ENCODE assay signal across 22 cellular contexts in genomic region chr14:105163040-105163742, GRCh38. TPM values are rescaled to one million over a fixed set of nuclear protein-coding genes. Genes with fewer than 3 reads are reported as not detected.
DNase-seq lines count a peak whose midpoint lies in the region; ATAC-seq and TF ChIP-seq lines count a peak whose summit lies in the region.
"Had no signal": no experiment of that assay in that cellular context is flagged by ENCODE, and none has a peak within 500 bp of the region (broad histone marks: within the 10 kb centered on the region; RNA-seq: fewer than 3 reads in every experiment).

No MANE protein-coding gene starts in this region.

- no peak overlapping the region for H2BK20ac ChIP-seq in H9 (ENCODE audit: low read depth, low read length, poor library complexity, severe bottlenecking)

- H4K91ac ChIP-seq in H9 (ENCODE audit: insufficient read length, low read depth, low read length), result peak overlapping the region; percentile 18

- no CpG with 5 or more reads among the region's 18 CpGs for WGBS in H9 (ENCODE audit: extremely low coverage, insufficient read length, low lambda C conversion rate)

- H2BK15ac ChIP-seq in H9 (ENCODE audit: low read depth, low read length), result no peak overlapping the region; the same call in 1 of the 2 replicates

- H3K9me3 ChIP-seq in H9 (ENCODE audit: control insufficient read depth, low read depth, low read length), result no peaks in the 10 kb centered on the region
- H3K9me3 ChIP-seq: SJCRH30, tibial nerve had no signal

- peaks cover 7% of the 10 kb centered on the region; the same call in 1 of the 2 replicates for H3K27me3 ChIP-seq in H9 (ENCODE audit: insufficient read depth, low read length)
- H3K27me3 ChIP-seq: SJCRH30 had no signal

- no peak overlapping the region for H3K4me3 Mint-ChIP-seq in H9
- H3K4me3 Mint-ChIP-seq: activated naive CD8-positive, alpha-beta T cell treated with anti-CD3 and anti-CD28 coated beads, Interleukin-2, amount 10 ng/mL, durations not matched to agents 7 days and 5 days; activated T-helper 17 cell treated with anti-CD3 and anti-CD28 coated beads, Interleukin-2, amount 50 U/mL, for 72 hours; naive thymus-derived CD8-positive, alpha-beta T cell; stimulated activated naive CD8-positive, alpha-beta T cell treated with anti-CD3 and anti-CD28 coated beads, Interleukin-15, amount 100 ng/mL, for 72 hours; T-helper 1 cell treated with Interleukin-12 subunit alpha and Interleukin-12 subunit beta and Interleukin-4 antibody, amounts not matched to agents 30 μg/mL and 1 μg/mL, for 36 hours had no signal

- no peak overlapping the region for H4K5ac ChIP-seq in H9 (ENCODE audit: insufficient read length, low read depth, low read length)

- peak overlapping the region; percentile 74; the same call in 1 of the 2 replicates for H3K14ac ChIP-seq in H9 (ENCODE audit: insufficient read depth, low read length)

- H4K20me1 ChIP-seq in H9 (ENCODE audit: control insufficient read depth, insufficient read depth, insufficient read length), result no peaks in the 10 kb centered on the region

- H3K27ac ChIP-seq in H9 (ENCODE audit: insufficient read length, low read depth, low read length), result no peak overlapping the region
- H3K27ac ChIP-seq: epithelial cell of prostate, SJCRH30, tibial nerve had no signal

- no peaks in the 10 kb centered on the region for H3K79me1 ChIP-seq in H9 (ENCODE audit: insufficient read depth, low read depth, low read length, poor library complexity, severe bottlenecking)

- H3K4me2 ChIP-seq in H9 (ENCODE audit: insufficient read depth, insufficient read length, low read length), result no peak overlapping the region

- H3K56ac ChIP-seq in H9 (ENCODE audit: insufficient read length, low read depth, low read length), result no peak overlapping the region

- no peak overlapping the region for H2BK120ac ChIP-seq in H9 (ENCODE audit: low read depth, low read length, poor library complexity, severe bottlenecking)

- H3K23ac ChIP-seq in H9 (ENCODE audit: insufficient read length, low read depth, low read length), result no peak overlapping the region

- no peak overlapping the region for H2AFZ ChIP-seq in H9 (ENCODE audit: low read length)

- no peak overlapping the region for H3K18ac ChIP-seq in H9 (ENCODE audit: insufficient read length, low read depth, low read length)

- DNase-seq in H9 (peak; percentile 43), NCI-H1436 (lab: John Stamatoyannopoulos, UW) (peak; percentile 83), NCI-H510A treated with DMSO at 0.1 percent for 48 hours (lab: John Stamatoyannopoulos, UW) (peak; percentile 90), left kidney (ENCODE audit: low read depth, low spot score) (peak; percentile 83)
- no peak for DNase-seq in activated naive CD4-positive, alpha-beta T cell treated with anti-CD3 and anti-CD28 coated beads, Interleukin-2, amount 50 U/mL, for 72 hours (ENCODE audit: low spot score in 2 of 2)
- no peak for DNase-seq in activated CD4-positive, alpha-beta T cell treated with anti-CD3 and anti-CD28 coated beads for 4 hours
- DNase-seq: activated CD8-positive, alpha-beta memory T cell treated with anti-CD3 and anti-CD28 coated beads, Interleukin-2, amount 50 U/mL, for 4 hours; COR-L47; KG1; NCI-H1048; NK-92 treated with Interleukin-12 subunit alpha and Interleukin-12 subunit beta, amount 100 ng/mL, for 24 hours; stimulated activated CD4-positive, alpha-beta T cell treated with anti-CD3 and anti-CD28 coated beads, Interleukin-12 subunit alpha, Interleukin-12 subunit beta, amount 100 ng/mL, for 4 hours had no signal

- H3K27ac Mint-ChIP-seq in H9, result no peak overlapping the region
- no peak overlapping the region for H3K27ac Mint-ChIP-seq in activated naive CD4-positive, alpha-beta T cell treated with anti-CD3 and anti-CD28 coated beads, Interleukin-2, amount 50 U/mL, for 72 hours
- H3K27ac Mint-ChIP-seq: activated T-helper 17 cell treated with anti-CD3 and anti-CD28 coated beads, Interleukin-2, amount 50 U/mL, for 72 hours; naive thymus-derived CD8-positive, alpha-beta T cell; stimulated activated naive CD8-positive, alpha-beta T cell treated with anti-CD3 and anti-CD28 coated beads, Interleukin-15, amount 100 ng/mL, for 72 hours; T-helper 1 cell treated with Interleukin-12 subunit alpha and Interleukin-12 subunit beta and Interleukin-4 antibody, amounts not matched to agents 30 μg/mL and 1 μg/mL, for 36 hours had no signal

- H3K4me1 ChIP-seq in H9 (ENCODE audit: insufficient read depth, low read length), result no peaks in the 10 kb centered on the region

- no peak for ATAC-seq in activated naive CD4-positive, alpha-beta T cell treated with anti-CD3 and anti-CD28 coated beads, Interleukin-2, amount 50 U/mL, for 72 hours
- no peak for ATAC-seq in GM18502 (IDR thresholded peaks at IDR 0.05; ENCODE audit: poor library complexity, unreplicated experiment)
- ATAC-seq: Panc1 had no signal

- H3K36me3 Mint-ChIP-seq in H9 (ENCODE audit: insufficient read depth in 1 of 3, low read depth in 3 of 3), result no peaks in the 10 kb centered on the region
- no peaks in the 10 kb centered on the region for H3K36me3 Mint-ChIP-seq in activated naive CD4-positive, alpha-beta T cell treated with anti-CD3 and anti-CD28 coated beads, Interleukin-2, amount 50 U/mL, for 72 hours
- H3K36me3 Mint-ChIP-seq: activated naive CD8-positive, alpha-beta T cell treated with anti-CD3 and anti-CD28 coated beads, Interleukin-2, amount 10 ng/mL, durations not matched to agents 7 days and 5 days; naive thymus-derived CD8-positive, alpha-beta T cell had no signal

- H3K27me3 Mint-ChIP-seq in H9 (ENCODE audit: low read depth), result peaks cover 15% of the 10 kb centered on the region

- TF ChIP-seq CTCF in H9 (conservative IDR thresholded peaks at IDR 0.05), result no peak

- H3K4ac ChIP-seq in H9 (ENCODE audit: low read depth, low read length), result no peak overlapping the region

- H4K8ac ChIP-seq in H9 (replicated peaks; ENCODE audit: insufficient read length, low read depth, low read length), result no peak overlapping the region

- H3K9ac ChIP-seq in H9 (ENCODE audit: extremely low read depth, insufficient read length, low read length), result no peak overlapping the region

- peaks cover 3% of the 10 kb centered on the region for H3K23me2 ChIP-seq in H9 (ENCODE audit: insufficient read length, low read depth, low read length, poor library complexity, severe bottlenecking)

- no peaks in the 10 kb centered on the region for H3K9me3 Mint-ChIP-seq in H9
- no peaks in the 10 kb centered on the region for H3K9me3 Mint-ChIP-seq in activated naive CD4-positive, alpha-beta T cell treated with anti-CD3 and anti-CD28 coated beads, Interleukin-2, amount 50 U/mL, for 72 hours
- H3K9me3 Mint-ChIP-seq: activated naive CD8-positive, alpha-beta T cell treated with anti-CD3 and anti-CD28 coated beads, Interleukin-2, amount 10 ng/mL, durations not matched to agents 7 days and 5 days; activated T-helper 17 cell treated with anti-CD3 and anti-CD28 coated beads, Interleukin-2, amount 50 U/mL, for 72 hours; naive thymus-derived CD8-positive, alpha-beta T cell; stimulated activated naive CD8-positive, alpha-beta T cell treated with anti-CD3 and anti-CD28 coated beads, Interleukin-15, amount 100 ng/mL, for 72 hours; T-helper 1 cell treated with Interleukin-12 subunit alpha and Interleukin-12 subunit beta and Interleukin-4 antibody, amounts not matched to agents 30 μg/mL and 1 μg/mL, for 36 hours had no signal

- H2BK12ac ChIP-seq in H9 (ENCODE audit: insufficient read length, low read depth, low read length), result no peak overlapping the region

- H2AK5ac ChIP-seq in H9 (ENCODE audit: insufficient read length, low read length), result no peak overlapping the region

- peaks cover 2 to 22% of the 10 kb centered on the region in 2 experiments for H3K4me1 Mint-ChIP-seq in H9
- H3K4me1 Mint-ChIP-seq: activated naive CD8-positive, alpha-beta T cell treated with anti-CD3 and anti-CD28 coated beads, Interleukin-2, amount 10 ng/mL, durations not matched to agents 7 days and 5 days; activated T-helper 17 cell treated with anti-CD3 and anti-CD28 coated beads, Interleukin-2, amount 50 U/mL, for 72 hours had no signal

- no peaks in the 10 kb centered on the region for H3K79me2 ChIP-seq in H9 (ENCODE audit: insufficient read depth, low read length)

- H3T11ph ChIP-seq in H9 (ENCODE audit: low read length), result no peak overlapping the region

- no peak overlapping the region for H2BK5ac ChIP-seq in H9 (ENCODE audit: insufficient read length, low read length)

RNA-seq across cellular contexts. Expression of gene JAG2, which starts 5.4 kb away (rescaled TPM):
- total RNA-seq in H9 (2021), result 11.3 and 11.4 TPM in 2 replicates
- total RNA-seq in activated naive CD4-positive, alpha-beta T cell treated with anti-CD3 and anti-CD28 coated beads, Interleukin-2, amount 50 U/mL, for 72 hours, result 10 to 100 TPM in 1 of 2 donors, 1 to 10 TPM in 1; 4.3 to 10.5 TPM

RNA-seq across cellular contexts. Expression of gene NUDT14, which starts 17.9 kb away (rescaled TPM):
- total RNA-seq in H9 (2021), result 39.0 and 41.1 TPM in 2 replicates
- 10 to 100 TPM; 20.0 to 22.6 TPM for total RNA-seq in activated naive CD4-positive, alpha-beta T cell treated with anti-CD3 and anti-CD28 coated beads, Interleukin-2, amount 50 U/mL, for 72 hours

Comparison
In these comparisons a context has a peak if more than half of its experiments do, and no peak if none do; other contexts are left out.
1. DNase-seq: peak in H9 (single experiment), NCI-H1436 (single experiment), NCI-H510A treated with DMSO at 0.1 percent for 48 hours (single experiment) and left kidney (single experiment); none in activated naive CD4-positive, alpha-beta T cell treated with anti-CD3 and anti-CD28 coated beads, Interleukin-2, amount 50 U/mL, for 72 hours (0 of 2) and activated CD4-positive, alpha-beta T cell treated with anti-CD3 and anti-CD28 coated beads for 4 hours (0 of 2).